ENCODE assay signal across 1 cellular context in the genomic region with DNA sequence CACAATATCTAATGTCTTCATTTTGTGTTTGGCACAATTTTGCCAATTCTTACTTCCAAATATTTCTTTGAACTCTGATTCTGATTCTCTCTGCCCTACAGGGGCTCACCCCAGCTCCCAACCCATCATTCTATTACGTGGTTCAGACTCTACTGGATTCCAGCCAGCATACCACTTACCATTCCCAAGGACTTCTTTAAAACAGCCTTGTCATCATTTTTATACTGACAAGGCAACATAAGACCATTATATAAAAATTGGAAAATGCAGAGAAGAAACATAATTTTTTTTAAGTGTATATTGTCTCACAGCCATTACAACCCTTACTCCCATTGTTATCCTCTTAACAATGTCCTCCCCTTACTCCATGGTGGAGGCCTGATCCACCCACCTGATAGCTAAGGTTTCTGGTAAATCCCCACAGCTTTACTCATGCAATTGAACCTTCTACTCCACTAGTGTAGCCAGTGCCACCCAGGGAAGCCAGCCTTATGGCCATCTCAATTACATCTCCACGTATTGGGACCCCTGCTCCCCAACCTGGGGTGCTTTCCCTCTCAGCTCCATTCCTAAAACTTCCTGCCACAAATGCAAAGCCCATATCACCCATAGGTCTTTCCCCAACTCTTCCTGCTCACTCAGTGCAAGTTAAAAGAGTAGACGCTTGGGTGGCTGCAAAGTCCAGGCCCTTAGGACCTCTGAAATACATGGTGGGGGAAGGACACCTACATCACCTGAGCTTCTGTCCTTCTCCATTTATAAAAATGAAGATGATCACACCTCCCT.
A peak's percentile ranks its signal among the peaks of the same experiment; 100 is the strongest.
TF ChIP-seq lines count a peak whose summit lies in the region.

No MANE protein-coding gene starts in this region.

TF ChIP-seq in HepG2, 621 proteins besides CTCF, POLR2A, EP300 and RAD21:
- TF ChIP-seq ATF7-NPFF (CRISPR knock-in tag; IDR thresholded peaks at IDR 0.05; ENCODE audit: low read depth): no peak
- TF ChIP-seq MAFF (IDR thresholded peaks at IDR 0.05; ENCODE audit: low read depth, low read length): peak; percentile 87
- TF ChIP-seq MAFK (conservative IDR thresholded peaks at IDR 0.05 in 1 of 2, IDR thresholded peaks at IDR 0.05 in 1 of 2; ENCODE audit: low read length in 2 of 2): peak; percentile 90 to 91
